In genomic region chr12:11508699-11509098, GRCh38 we compare ENCODE assay signal across 18 cellular contexts.
DNase-seq lines count a peak whose midpoint lies in the region; ATAC-seq, FAIRE-seq and TF ChIP-seq lines count a peak whose summit lies in the region.
"Had no signal": no experiment of that assay in that cellular context is flagged by ENCODE, and none has a peak within 500 bp of the region (broad histone marks: within the 10 kb centered on the region; RNA-seq: fewer than 3 reads in every experiment).

No MANE protein-coding gene starts in this region.

- no peak for ATAC-seq in HG02588 (IDR thresholded peaks at IDR 0.05; ENCODE audit: unreplicated experiment)

- peak; percentile 8 for DNase-seq in mammary epithelial cell
- no peak for DNase-seq in breast epithelium (ENCODE audit: low spot score in 2 of 2)
- peak; percentile 47 for DNase-seq in astrocyte of the cerebellum (ENCODE audit: low read depth)
- DNase-seq in iris pigment epithelial cell (ENCODE audit: low read depth), result peak; percentile 71
- DNase-seq in urothelium cell line (ENCODE audit: low spot score), result peak; percentile 83
- DNase-seq in 8988T, result no peak
- DNase-seq in iPS-NIHi11 (ENCODE audit: low spot score), result no peak
- DNase-seq: activated CD4-positive, CD25-positive, alpha-beta regulatory T cell; activated CD8-positive, alpha-beta memory T cell treated with anti-CD3 and anti-CD28 coated beads for 24 hours; immature natural killer cell; NCI-H446; Right ventricle myocardium superior; stimulated activated naive CD4-positive, alpha-beta T cell had no signal

- H3K9ac ChIP-seq in mammary epithelial cell (ENCODE audit: insufficient read depth, low read length), result no peak overlapping the region

- H3K36me3 ChIP-seq in mammary epithelial cell (ENCODE audit: insufficient read depth, low read length) (no peaks in the 10 kb centered on the region), breast epithelium (no peaks in the 10 kb centered on the region)
- H3K36me3 ChIP-seq: adrenal gland had no signal

- no TSS peak for BruUV-seq in mammary epithelial cell (replicated peaks; lab: Mats Ljungman, UMichigan)

- WGBS in mammary epithelial cell (ENCODE audit: low coverage, missing lambda C conversion rate), result 71% methylated on average over 4 of the region's 4 CpGs

- FAIRE-seq in urothelium cell line (lab: Jason Lieb, UNC), result peak; percentile 17
- FAIRE-seq: colon had no signal

- no peaks in the 10 kb centered on the region for H3K9me3 ChIP-seq in mammary epithelial cell (replicated peaks; ENCODE audit: insufficient read depth, low read length)
- no peaks in the 10 kb centered on the region for H3K9me3 ChIP-seq in breast epithelium
- H3K9me3 ChIP-seq: adrenal gland had no signal

- H3K4me1 ChIP-seq in mammary epithelial cell (ENCODE audit: insufficient read depth, low read length) (no peaks in the 10 kb centered on the region), breast epithelium (no peaks in the 10 kb centered on the region)
- H3K4me1 ChIP-seq: adrenal gland had no signal

- H3K4me2 ChIP-seq in mammary epithelial cell (ENCODE audit: insufficient read depth, low read depth, low read length), result no peak overlapping the region

- CTCF ChIA-PET in mammary epithelial cell (lab: Charles Lee; ENCODE audit: low non-redundant PET), result no interaction called here

- dilution Hi-C loops in mammary epithelial cell (cut with HindIII; ENCODE audit: low sequenced_read_pairs), result no loop called here

- H3K27ac ChIP-seq in mammary epithelial cell (ENCODE audit: insufficient read depth, low read depth, low read length) (no peak overlapping the region), breast epithelium (no peak overlapping the region)
- H3K27ac ChIP-seq: 22Rv1, adrenal gland, C4-2B had no signal

- TF ChIP-seq POLR2A in breast epithelium (IDR thresholded peaks at IDR 0.05), result no peak

- no peaks in the 10 kb centered on the region for H3K27me3 ChIP-seq in mammary epithelial cell (ENCODE audit: insufficient read depth, low read length)
- H3K27me3 ChIP-seq in breast epithelium, result no peaks in the 10 kb centered on the region
- H3K27me3 ChIP-seq: adrenal gland had no signal

- TF ChIP-seq CTCF in mammary epithelial cell (conservative IDR thresholded peaks at IDR 0.05 in 1 of 2, IDR thresholded peaks at IDR 0.05 in 1 of 2; ENCODE audit: extremely low read depth in 1 of 2, insufficient read depth in 1 of 2, low read depth in 1 of 2, low read length in 2 of 2) (no peak), breast epithelium (IDR thresholded peaks at IDR 0.05) (no peak), astrocyte of the cerebellum (IDR thresholded peaks at IDR 0.05; ENCODE audit: low read depth, low read length, missing control alignments) (no peak)

- no peaks in the 10 kb centered on the region for H4K20me1 ChIP-seq in mammary epithelial cell (ENCODE audit: insufficient read depth, low read length)

- intact Hi-C loops in mammary epithelial cell (cut with micrococcal nuclease), result no loop called here
- intact Hi-C loops in breast epithelium (cut with DNase I; ENCODE audit: low total_unique reads), result no loop called here

- no peak overlapping the region for H2AFZ ChIP-seq in mammary epithelial cell (ENCODE audit: low read depth, low read length)

- in situ Hi-C loops in mammary epithelial cell (cut with MboI; ENCODE audit: low sequenced_read_pairs in 2 of 2) (no loop called here), astrocyte of the cerebellum (cut with HindIII; ENCODE audit: low sequenced_read_pairs) (no loop called here)

- no peak overlapping the region for H3K4me3 ChIP-seq in mammary epithelial cell (replicated peaks in 1 of 3; ENCODE audit: insufficient read depth in 1 of 3, low read depth in 2 of 3, low read length in 3 of 3)
- H3K4me3 ChIP-seq in breast epithelium, result no peak overlapping the region
- H3K4me3 ChIP-seq in astrocyte of the cerebellum (ENCODE audit: low read depth, low read length), result no peak overlapping the region
- H3K4me3 ChIP-seq: adrenal gland had no signal

- H3K79me2 ChIP-seq in mammary epithelial cell (ENCODE audit: insufficient read depth, low read length), result no peaks in the 10 kb centered on the region

Comparison
In these comparisons a context has a peak if more than half of its experiments do, and no peak if none do; other contexts are left out.
1. DNase-seq: peak in mammary epithelial cell (single experiment), astrocyte of the cerebellum (single experiment), iris pigment epithelial cell (single experiment) and urothelium cell line (single experiment); none in breast epithelium (0 of 2), 8988T (single experiment) and iPS-NIHi11 (single experiment).